ENCODE assay signal across 10 cellular contexts in the genomic region with DNA sequence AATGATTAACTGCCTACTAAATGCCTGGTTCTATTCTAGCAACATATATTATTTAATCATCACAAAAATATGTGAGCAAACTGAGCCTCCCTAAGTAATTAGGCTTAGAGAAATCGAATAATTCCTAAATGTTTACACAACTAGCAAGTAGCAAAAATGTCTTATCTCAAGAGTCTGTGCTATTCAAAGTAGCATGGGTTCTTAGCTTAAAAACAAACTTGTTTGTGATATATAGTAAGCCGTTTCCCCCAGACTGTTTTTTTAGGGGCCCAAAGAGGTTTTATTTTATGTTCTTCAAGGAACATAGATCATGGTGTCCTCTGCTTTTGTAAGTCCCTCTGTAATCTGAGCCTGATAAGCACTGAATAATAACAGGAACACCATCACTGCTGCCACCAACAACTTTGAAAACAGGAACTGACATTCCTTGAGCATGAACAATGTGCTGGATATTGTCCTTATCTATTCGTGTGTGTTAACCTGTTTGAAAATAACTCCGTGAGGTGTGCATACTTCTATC.
DNase-seq lines count a peak whose midpoint lies in the region; ATAC-seq, FAIRE-seq and TF ChIP-seq lines count a peak whose summit lies in the region.
"Had no signal": no experiment of that assay in that cellular context is flagged by ENCODE, and none has a peak within 500 bp of the region (broad histone marks: within the 10 kb centered on the region; RNA-seq: fewer than 3 reads in every experiment).

No MANE protein-coding gene starts in this region.

- peak overlapping the region; percentile 30 for H3K4me3 ChIP-seq in adipocyte (ENCODE audit: low read length)
- no peak overlapping the region for H3K4me3 ChIP-seq in heart right ventricle
- no peak overlapping the region for H3K4me3 ChIP-seq in H7 (ENCODE audit: insufficient read depth, low read depth, low read length)
- H3K4me3 ChIP-seq: MG63 had no signal

- no peak for TF ChIP-seq CTCF in heart right ventricle (IDR thresholded peaks at IDR 0.05)

- H3K4me1 ChIP-seq in adipocyte (ENCODE audit: control insufficient read depth, insufficient read depth, low read length), result peaks cover 63% of the 10 kb centered on the region
- H3K4me1 ChIP-seq in heart right ventricle, result peaks cover 9 to 42% (median 24%) of the 10 kb centered on the region in 9 donors

- no peak for DNase-seq in GM19239 (ENCODE audit: insufficient read length, low spot score)
- peak; percentile 32 for DNase-seq in adipocyte (ENCODE audit: low read depth)
- DNase-seq in heart right ventricle, result no peak
- DNase-seq in pulmonary artery endothelial cell (ENCODE audit: low read depth, low spot score), result peak; percentile 79
- no peak for DNase-seq in UCSD-AML1 (lab: John Stamatoyannopoulos, UW; ENCODE audit: unreplicated experiment)
- DNase-seq in H7, result no peak
- no peak for DNase-seq in C1 segment of cervical spinal cord (lab: John Stamatoyannopoulos, UW)
- DNase-seq: DMS153 had no signal

- intact Hi-C loops in heart right ventricle (cut with DNase I), result no loop called here

- H3K36me3 ChIP-seq in adipocyte (ENCODE audit: control insufficient read depth, insufficient read depth, low read length, severe bottlenecking) (peaks cover 7% of the 10 kb centered on the region), heart right ventricle (peaks cover 0 to 29% (median 4%) of the 10 kb centered on the region in 9 donors), H7 (replicated peaks; ENCODE audit: control insufficient read depth, insufficient read depth, low read length) (no peaks in the 10 kb centered on the region)

- 19 to 20% methylated on average over 4 of the region's 4 CpGs for WGBS in heart right ventricle, 2 donors

- peak; percentile 11 for FAIRE-seq in GM19239 (lab: Jason Lieb, UNC)

- peak overlapping the region; percentile 62 for H3K9ac ChIP-seq in adipocyte (ENCODE audit: low read length)

- peak overlapping the region; percentile 45 to 74 (median 60) for H3K27ac ChIP-seq in heart right ventricle

- no peaks in the 10 kb centered on the region for H3K27me3 ChIP-seq in adipocyte (replicated peaks; ENCODE audit: control insufficient read depth, insufficient read depth, low read length)
- no peaks in the 10 kb centered on the region for H3K27me3 ChIP-seq in heart right ventricle
- no peaks in the 10 kb centered on the region for H3K27me3 ChIP-seq in H7 (ENCODE audit: control insufficient read depth, insufficient read depth, low read length)
- H3K27me3 ChIP-seq: MG63 had no signal

- peak; percentile 72 to 96 (median 91) for ATAC-seq in heart right ventricle
- no peak for ATAC-seq in HG03571 (IDR thresholded peaks at IDR 0.05; ENCODE audit: unreplicated experiment)

- H3K9me3 ChIP-seq in adipocyte (ENCODE audit: control insufficient read depth, low read length) (no peaks in the 10 kb centered on the region), heart right ventricle (no peaks in the 10 kb centered on the region)
- H3K9me3 ChIP-seq: MG63 had no signal

Comparison
In these comparisons a context has a peak if more than half of its experiments do, and no peak if none do; other contexts are left out.
1. DNase-seq: peak in adipocyte (single experiment) and pulmonary artery endothelial cell (single experiment); none in GM19239 (single experiment), heart right ventricle (0 of 2), UCSD-AML1 (single experiment), H7 (single experiment) and C1 segment of cervical spinal cord (0 of 14).